Comparison of ENCODE assay signal across 1 cellular context in genomic region chr18:55587341-55588000, GRCh38.
TF ChIP-seq lines count a peak whose summit lies in the region.

No MANE protein-coding gene starts in this region.

TF ChIP-seq in HEK293, 187 proteins besides CTCF, POLR2A, EP300 and RAD21 (continued from another document):
- TF ChIP-seq ZNF274 (IDR thresholded peaks at IDR 0.05; ENCODE audit: low read length) (no peak), ZNF274 (tag by site-specific recombination; IDR thresholded peaks at IDR 0.05; ENCODE audit: borderline replicate concordance) (no peak), ZBTB6 (tag by site-specific recombination; IDR thresholded peaks at IDR 0.05) (no peak), ZNF670 (tag by site-specific recombination; IDR thresholded peaks at IDR 0.05; ENCODE audit: low read depth) (no peak)
